Comparison of ENCODE assay signal across 1 cellular context in genomic region chr11:61673946-61674467, GRCh38. TPM values are rescaled to one million over a fixed set of nuclear protein-coding genes. Genes with fewer than 3 reads are reported as not detected.
"Had no signal": no experiment of that assay in that cellular context is flagged by ENCODE, and none has a peak within 500 bp of the region (broad histone marks: within the 10 kb centered on the region; RNA-seq: fewer than 3 reads in every experiment).

No MANE protein-coding gene starts in this region.

RNA-seq across cellular contexts. Expression of gene DAGLA, which starts 6.2 kb away (rescaled TPM):
- polyA plus RNA-seq: GM12878 had no signal
